16 cellular contexts compared by ENCODE assay signal in the genomic region with DNA sequence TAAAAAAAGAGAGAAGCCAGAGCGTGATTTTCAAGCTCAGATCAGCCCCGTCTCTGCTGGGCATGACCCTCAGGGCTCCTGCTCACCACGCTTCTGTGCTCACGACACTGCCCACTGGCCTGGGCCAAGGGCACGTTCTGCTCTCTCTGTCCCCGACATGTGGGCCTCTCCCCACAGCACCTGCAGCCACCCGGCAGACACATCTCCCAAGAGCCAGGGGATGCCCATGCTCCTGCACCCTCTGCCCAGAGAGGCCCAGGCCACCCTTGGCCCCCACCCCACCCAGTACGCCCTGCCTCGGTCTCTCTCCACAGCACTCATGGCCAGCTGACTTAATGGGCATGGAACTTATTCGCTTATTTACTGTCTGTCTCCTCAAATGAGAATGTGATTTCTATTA.
DNase-seq lines count a peak whose midpoint lies in the region; ATAC-seq and TF ChIP-seq lines count a peak whose summit lies in the region.
"Had no signal": no experiment of that assay in that cellular context is flagged by ENCODE, and none has a peak within 500 bp of the region (broad histone marks: within the 10 kb centered on the region; RNA-seq: fewer than 3 reads in every experiment).

No MANE protein-coding gene starts in this region.

- in situ Hi-C loops in Panc1 (cut with HindIII; ENCODE audit: low pct_unique_long_range_greater_than_20kb, low sequenced_read_pairs) = no loop called here

- H2AFZ ChIP-seq in osteoblast (ENCODE audit: low read length) = no peak overlapping the region
- H2AFZ ChIP-seq: GM23338 had no signal

- peak; percentile 26 for DNase-seq in activated CD8-positive, alpha-beta memory T cell treated with anti-CD3 and anti-CD28 coated beads for 24 hours
- no peak for DNase-seq in activated CD8-positive, alpha-beta memory T cell treated with anti-CD3 and anti-CD28 coated beads, Interleukin-2, amount 50 U/mL, for 4 hours
- no peak for DNase-seq in Panc1 (ENCODE audit: low read depth, low spot score)
- peak; percentile 45 for DNase-seq in islet precursor cell
- DNase-seq in osteoblast (ENCODE audit: insufficient read length, low spot score, missing footprints) = peak; percentile 11
- no peak for DNase-seq in activated CD4-positive, alpha-beta T cell treated with anti-CD3 and anti-CD28 coated beads for 4 hours
- DNase-seq: AML-193; Caco-2; CD4-positive, alpha-beta T cell; HCEC 1CT; IMR-90 had no signal

- H3K79me2 ChIP-seq in osteoblast (ENCODE audit: insufficient read depth, low read length) = no peaks in the 10 kb centered on the region

- H4K20me1 ChIP-seq in osteoblast (ENCODE audit: insufficient read depth, low read length) = no peaks in the 10 kb centered on the region

- H3K27ac ChIP-seq in Panc1 (ENCODE audit: low read length) (no peak overlapping the region), osteoblast (ENCODE audit: low read depth, low read length) (no peak overlapping the region)
- H3K27ac ChIP-seq: 22Rv1, A549, C4-2B had no signal

- POLR2A ChIA-PET in Panc1 (lab: Charles Lee) = no interaction called here

- CTCF ChIA-PET in Panc1 (lab: Charles Lee) = no interaction called here

- H3K9me3 ChIP-seq in Panc1 (ENCODE audit: control insufficient read depth, insufficient read depth, low read depth, low read length) (no peaks in the 10 kb centered on the region), osteoblast (ENCODE audit: low read depth, low read length) (no peaks in the 10 kb centered on the region)
- H3K9me3 ChIP-seq: A549, Caco-2 had no signal

- H3K27me3 ChIP-seq in Panc1 (ENCODE audit: control insufficient read depth, insufficient read depth, low read length) (peaks cover 5% of the 10 kb centered on the region; the same call in 1 of the 2 replicates), osteoblast (ENCODE audit: insufficient read depth, low read length) (no peaks in the 10 kb centered on the region)

- no peaks in the 10 kb centered on the region for H3K4me1 ChIP-seq in Panc1 (ENCODE audit: control insufficient read depth, insufficient read depth, low read length)
- H3K4me1 ChIP-seq in osteoblast (ENCODE audit: insufficient read depth, low read length) = no peaks in the 10 kb centered on the region
- H3K4me1 ChIP-seq: A549, Caco-2 had no signal

- H3K4me3 ChIP-seq in Panc1 (ENCODE audit: low read depth in 2 of 2, low read length in 2 of 2) (no peak overlapping the region), osteoblast (ENCODE audit: insufficient read depth, low read length) (no peak overlapping the region)
- H3K4me3 ChIP-seq: A549, GM23338 had no signal

- intact Hi-C loops in Panc1 (cut with micrococcal nuclease; ENCODE audit: unreplicated experiment) = no loop called here

- TF ChIP-seq CTCF in Panc1 (IDR thresholded peaks at IDR 0.05) = no peak
- no peak for TF ChIP-seq CTCF in osteoblast (IDR thresholded peaks at IDR 0.05; ENCODE audit: extremely low read depth, low read depth, low read length)

- H3K36me3 ChIP-seq in Panc1 (ENCODE audit: control insufficient read depth, insufficient read depth, low read length) (no peaks in the 10 kb centered on the region), osteoblast (ENCODE audit: insufficient read depth, low read length) (no peaks in the 10 kb centered on the region)

- H3K4me2 ChIP-seq in osteoblast (ENCODE audit: insufficient read depth, low read length) = no peak overlapping the region
- H3K4me2 ChIP-seq: A549, GM23338 had no signal

- ATAC-seq in Panc1 (0 out of 2 replicates have a peak, but pooled peaks have one; percentile 26), HG03378 (IDR thresholded peaks at IDR 0.05; ENCODE audit: unreplicated experiment) (no peak)
- ATAC-seq: A549, GM23338 had no signal

- BruUV-seq in Panc1 (replicated peaks; lab: Mats Ljungman, UMichigan) = no TSS peak

Comparison
In these comparisons a context has a peak if more than half of its experiments do, and no peak if none do; other contexts are left out.
1. DNase-seq: peak in activated CD8-positive, alpha-beta memory T cell treated with anti-CD3 and anti-CD28 coated beads for 24 hours (single experiment), islet precursor cell (single experiment) and osteoblast (single experiment); none in activated CD8-positive, alpha-beta memory T cell treated with anti-CD3 and anti-CD28 coated beads, Interleukin-2, amount 50 U/mL, for 4 hours (single experiment), Panc1 (single experiment) and activated CD4-positive, alpha-beta T cell treated with anti-CD3 and anti-CD28 coated beads for 4 hours (0 of 2).